ENCODE assay signal across 34 cellular contexts in the genomic region with DNA sequence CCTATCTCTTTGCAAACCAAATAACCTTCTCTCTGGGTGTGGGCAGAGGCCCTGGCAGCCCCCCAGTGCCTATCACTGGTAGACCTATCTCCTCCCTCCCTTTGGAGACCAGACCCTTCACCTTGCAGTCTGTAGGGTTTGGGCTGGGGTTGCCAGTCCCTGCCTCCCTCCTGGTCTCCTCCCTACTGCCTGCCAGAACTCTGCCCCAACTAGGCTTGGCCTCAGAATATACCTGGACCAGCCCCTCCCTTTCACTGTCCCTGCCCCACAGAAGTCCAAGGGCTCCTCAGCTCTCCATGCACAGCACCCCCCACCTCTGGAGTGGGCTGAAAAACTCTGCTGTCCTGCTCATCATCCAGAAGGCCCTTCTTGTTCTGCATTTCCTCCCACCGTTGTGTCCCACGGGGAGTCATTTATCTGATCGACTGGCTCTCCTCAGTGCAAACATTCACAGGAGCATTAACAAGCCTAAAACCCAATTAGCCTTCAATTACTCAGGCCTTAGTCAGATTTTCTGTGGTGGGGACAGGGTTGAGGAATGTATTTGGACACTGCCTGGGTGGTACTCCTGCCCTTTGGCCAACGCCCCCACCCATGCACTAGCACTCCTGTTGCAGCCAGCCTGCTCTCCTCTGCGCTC. TPM values are rescaled to one million over a fixed set of nuclear protein-coding genes. Genes with fewer than 3 reads are reported as not detected.
A peak's percentile ranks its signal among the peaks of the same experiment; 100 is the strongest.
DNase-seq lines count a peak whose midpoint lies in the region; ATAC-seq, FAIRE-seq and TF ChIP-seq lines count a peak whose summit lies in the region.
"Had no signal": no experiment of that assay in that cellular context is flagged by ENCODE, and none has a peak within 500 bp of the region (broad histone marks: within the 10 kb centered on the region; RNA-seq: fewer than 3 reads in every experiment).

No MANE protein-coding gene starts in this region.

- no peak for FAIRE-seq in bronchial epithelial cell (lab: Jason Lieb, UNC)

- H2AFZ ChIP-seq in osteoblast (ENCODE audit: low read length): no peak overlapping the region

- DNase-seq in EL (peak; percentile 13), NCI-H82 treated with DMSO at 0.1 percent for 48 hours (lab: John Stamatoyannopoulos, UW; ENCODE audit: unreplicated experiment) (peak; percentile 62), bronchial epithelial cell (ENCODE audit: low read depth) (peak; percentile 6), osteoblast (ENCODE audit: insufficient read length, low spot score, missing footprints) (peak; percentile 69), stomach (no peak)
- DNase-seq in stimulated activated naive CD4-positive, alpha-beta T cell treated with Interleukin-2 at 50 U/mL for 16 hours (lab: John Stamatoyannopoulos, UW): no peak
- DNase-seq: activated CD4-positive, alpha-beta T cell treated with anti-CD3 and anti-CD28 coated beads, Interleukin-2, amount 10 ng/mL, durations not matched to agents 7 days and 5 days; activated effector memory CD4-positive, alpha-beta T cell treated with anti-CD3 and anti-CD28 coated beads, Interleukin-2, amount 50 U/mL, for 16 hours; activated T-cell treated with anti-CD3 and anti-CD28 coated beads, Interleukin-2, amount 50 U/mL, for 1 hour; DMS79; effector CD8-positive, alpha-beta T cell; erythroblast; H7; head of caudate nucleus; islet precursor cell; left ventricle myocardium inferior; MM.1S; NCI-H1105 treated with DMSO at 0.1 percent for 48 hours; NCI-H187 treated with DMSO at 0.1 percent for 48 hours; NK-92 treated with Interleukin-12 subunit alpha and Interleukin-12 subunit beta, amount 100 ng/mL, for 24 hours; SHP77; upper lobe of right lung had no signal

- TF ChIP-seq CTCF in bronchial epithelial cell (IDR thresholded peaks at IDR 0.05; ENCODE audit: insufficient read depth, low read length, severe bottlenecking) (no peak), osteoblast (IDR thresholded peaks at IDR 0.05; ENCODE audit: extremely low read depth, low read depth, low read length) (no peak), stomach (IDR thresholded peaks at IDR 0.05) (no peak)

- H3K79me2 ChIP-seq in osteoblast (ENCODE audit: insufficient read depth, low read length): no peaks in the 10 kb centered on the region

- intact Hi-C loops in stomach (cut with DNase I; ENCODE audit: low total_unique reads): no loop called here

- 39 to 59% (median 44%) methylated on average over 5 of the region's 5 CpGs for WGBS in stomach, 5 donors

- H3K4me1 ChIP-seq in osteoblast (ENCODE audit: insufficient read depth, low read length) (no peaks in the 10 kb centered on the region), stomach (peaks cover 7 to 11% (median 10%) of the 10 kb centered on the region in 4 donors)

- H3K27me3 ChIP-seq in bronchial epithelial cell (ENCODE audit: control insufficient read depth, insufficient read depth, low read length) (peaks cover 6% of the 10 kb centered on the region), osteoblast (ENCODE audit: insufficient read depth, low read length) (peaks cover 41% of the 10 kb centered on the region), stomach (peaks cover 0 to 52% (median 10%) of the 10 kb centered on the region in 3 donors)

- H3K4me2 ChIP-seq in osteoblast (ENCODE audit: insufficient read depth, low read length): no peak overlapping the region
- H3K4me2 ChIP-seq: KMS-11 had no signal

- no peak for TF ChIP-seq EP300 in stomach (IDR thresholded peaks at IDR 0.05)

- no peak for ATAC-seq in GM19467 (IDR thresholded peaks at IDR 0.05; ENCODE audit: unreplicated experiment)
- no peak for ATAC-seq in HG02678 (IDR thresholded peaks at IDR 0.05; ENCODE audit: unreplicated experiment)
- ATAC-seq: stimulated activated effector memory CD8-positive, alpha-beta T cell treated with anti-CD3 and anti-CD28 coated beads, Interleukin-12 subunit alpha, Interleukin-12 subunit beta, amount 100 ng/mL, for 72 hours; upper lobe of right lung had no signal

- H3K27ac ChIP-seq in osteoblast (ENCODE audit: low read depth, low read length) (no peak overlapping the region), stomach (no peak overlapping the region)
- H3K27ac ChIP-seq: cardiac muscle cell, coronary artery, KMS-11, left ventricle myocardium inferior, neutrophil, upper lobe of right lung had no signal

- H3K4me3 ChIP-seq in bronchial epithelial cell (ENCODE audit: low read depth, low read length) (no peak overlapping the region), osteoblast (ENCODE audit: insufficient read depth, low read length) (no peak overlapping the region), stomach (no peak overlapping the region)
- H3K4me3 ChIP-seq: cardiac muscle cell, coronary artery, left ventricle myocardium inferior, upper lobe of right lung had no signal

- H3K9me3 ChIP-seq in osteoblast (ENCODE audit: low read depth, low read length): no peaks in the 10 kb centered on the region
- H3K9me3 ChIP-seq in stomach: no peaks in the 10 kb centered on the region
- H3K9me3 ChIP-seq: left ventricle myocardium inferior, neutrophil, upper lobe of right lung had no signal

- H4K20me1 ChIP-seq in osteoblast (ENCODE audit: insufficient read depth, low read length): no peaks in the 10 kb centered on the region

- H3K36me3 ChIP-seq in bronchial epithelial cell (ENCODE audit: control insufficient read depth, insufficient read depth, low read length) (no peaks in the 10 kb centered on the region), osteoblast (ENCODE audit: insufficient read depth, low read length) (no peaks in the 10 kb centered on the region), stomach (no peaks in the 10 kb centered on the region)
- H3K36me3 ChIP-seq: cardiac muscle cell, left ventricle myocardium inferior, neutrophil, upper lobe of right lung had no signal

- TF ChIP-seq POLR2A in stomach (IDR thresholded peaks at IDR 0.05): no peak

RNA-seq across cellular contexts. Expression of a gene that starts 27.7 kb away (rescaled TPM):
- total RNA-seq in bronchial epithelial cell: not detected in 2 replicates
- total RNA-seq in osteoblast: not detected in 2 replicates
- total RNA-seq in stomach: not detected
- not detected for polyA plus RNA-seq in stomach
- total RNA-seq: activated CD8-positive, alpha-beta memory T cell treated with anti-CD3 and anti-CD28 coated beads for 36 hours; cardiac muscle cell; fibroblast of villous mesenchyme; left ventricle myocardium inferior; myocyte; progenitor cell of endocrine pancreas; upper lobe of right lung had no signal
- polyA plus RNA-seq: cardiac muscle cell, CD14-positive monocyte had no signal

Comparison
In these comparisons a context has a peak if more than half of its experiments do, and no peak if none do; other contexts are left out.
1. DNase-seq: peak in EL (single experiment), NCI-H82 treated with DMSO at 0.1 percent for 48 hours (single experiment), bronchial epithelial cell (single experiment) and osteoblast (single experiment); none in stomach (single experiment) and stimulated activated naive CD4-positive, alpha-beta T cell treated with Interleukin-2 at 50 U/mL for 16 hours (single experiment).